Comparison of ENCODE assay signal across 15 cellular contexts in genomic region chr7:100942038-100942774, GRCh38. TPM values are rescaled to one million over a fixed set of nuclear protein-coding genes. Genes with fewer than 3 reads are reported as not detected.
DNase-seq lines count a peak whose midpoint lies in the region; ATAC-seq and TF ChIP-seq lines count a peak whose summit lies in the region.
"Had no signal": no experiment of that assay in that cellular context is flagged by ENCODE, and none has a peak within 500 bp of the region (broad histone marks: within the 10 kb centered on the region; RNA-seq: fewer than 3 reads in every experiment).

No MANE protein-coding gene starts in this region.

- TF ChIP-seq POLR2A in lower leg skin (IDR thresholded peaks at IDR 0.05) = no peak

- no peaks in the 10 kb centered on the region for H3K79me2 ChIP-seq in parathyroid adenoma

- 55 to 57% methylated on average over 9 of the region's 9 CpGs for WGBS in lower leg skin, 2 donors

- TF ChIP-seq CTCF in parathyroid adenoma (IDR thresholded peaks at IDR 0.05) (no peak), GM13977 (IDR thresholded peaks at IDR 0.05; ENCODE audit: extremely low read depth, insufficient read depth, missing control alignments) (no peak), lower leg skin (IDR thresholded peaks at IDR 0.05) (no peak), endothelial cell (IDR thresholded peaks at IDR 0.05; ENCODE audit: unreplicated experiment) (no peak)

- peak; percentile 31 for DNase-seq in GM04503 (ENCODE audit: low read depth)
- peak; percentile 52 for DNase-seq in NCI-H460 (ENCODE audit: extremely low read depth, low read depth)
- DNase-seq in GM13977 (ENCODE audit: low spot score) = no peak
- DNase-seq in lower leg skin (ENCODE audit: low spot score in 2 of 2) = no peak
- DNase-seq in endothelial cell (ENCODE audit: low spot score) = no peak
- DNase-seq: activated CD4-positive, alpha-beta memory T cell treated with anti-CD3 and anti-CD28 coated beads, Interleukin-2, amount 10 ng/mL, durations not matched to agents 7 days and 5 days; activated gamma-delta T cell; lower lobe of right lung; OCI-M1; T-helper 9 cell; testis had no signal

- no peaks in the 10 kb centered on the region for H3K9me3 Mint-ChIP-seq in endothelial cell (ENCODE audit: unreplicated experiment)
- H3K9me3 Mint-ChIP-seq: activated CD4-positive, alpha-beta memory T cell treated with anti-CD3 and anti-CD28 coated beads, Interleukin-2, amount 10 ng/mL, durations not matched to agents 7 days and 5 days had no signal

- ATAC-seq in GM18858 (IDR thresholded peaks at IDR 0.05; ENCODE audit: unreplicated experiment) = no peak

- no peaks in the 10 kb centered on the region for H3K36me3 Mint-ChIP-seq in endothelial cell (ENCODE audit: low read depth, unreplicated experiment)
- H3K36me3 Mint-ChIP-seq: brain had no signal

- H3K4me3 ChIP-seq in duodenal mucosa (ENCODE audit: low read depth in 1 of 2, low read length in 2 of 2) (no peak overlapping the region), parathyroid adenoma (ENCODE audit: low read depth, low read length) (no peak overlapping the region), lower leg skin (ENCODE audit: low read depth, poor library complexity, severe bottlenecking) (no peak overlapping the region)
- H3K4me3 ChIP-seq: lower lobe of right lung, testis had no signal

- in situ Hi-C loops in GM13977 (cut with MboI; ENCODE audit: low pct_unique_long_range_greater_than_20kb, low sequenced_read_pairs, unreplicated experiment) = no loop called here

- H3K4me1 ChIP-seq in duodenal mucosa (ENCODE audit: control insufficient read depth in 1 of 2, insufficient read depth in 2 of 2, low read length in 2 of 2) = peaks cover 4 to 6% of the 10 kb centered on the region in 2 donors
- peaks cover 2% of the 10 kb centered on the region for H3K4me1 ChIP-seq in parathyroid adenoma
- H3K4me1 ChIP-seq: lower lobe of right lung, testis had no signal

- peak overlapping the region; percentile 42 for H3K27ac ChIP-seq in duodenal mucosa (ENCODE audit: low read depth, low read length)
- no peak overlapping the region for H3K27ac ChIP-seq in parathyroid adenoma
- H3K27ac ChIP-seq: lower lobe of right lung, testis had no signal

- H2AFZ ChIP-seq in parathyroid adenoma = peak overlapping the region; percentile 25

- H3K4me2 ChIP-seq in parathyroid adenoma (ENCODE audit: low read length) = no peak overlapping the region

- H3K4me3 Mint-ChIP-seq in endothelial cell (ENCODE audit: unreplicated experiment) = no peak overlapping the region
- H3K4me3 Mint-ChIP-seq: activated CD4-positive, alpha-beta memory T cell treated with anti-CD3 and anti-CD28 coated beads, Interleukin-2, amount 10 ng/mL, durations not matched to agents 7 days and 5 days; brain had no signal

- no peaks in the 10 kb centered on the region for H3K4me1 Mint-ChIP-seq in endothelial cell (ENCODE audit: unreplicated experiment)
- H3K4me1 Mint-ChIP-seq: activated CD4-positive, alpha-beta memory T cell treated with anti-CD3 and anti-CD28 coated beads, Interleukin-2, amount 10 ng/mL, durations not matched to agents 7 days and 5 days; brain had no signal

- peaks cover 4% of the 10 kb centered on the region for H3K27me3 Mint-ChIP-seq in endothelial cell (ENCODE audit: unreplicated experiment)

- intact Hi-C loops in lower leg skin (cut with DNase I; ENCODE audit: low total_unique reads) = no loop called here

- no peak overlapping the region for H3K27ac Mint-ChIP-seq in endothelial cell (ENCODE audit: unreplicated experiment)
- H3K27ac Mint-ChIP-seq: activated CD4-positive, alpha-beta memory T cell treated with anti-CD3 and anti-CD28 coated beads, Interleukin-2, amount 10 ng/mL, durations not matched to agents 7 days and 5 days had no signal

- no peaks in the 10 kb centered on the region for H3K36me3 ChIP-seq in duodenal mucosa (ENCODE audit: control insufficient read depth in 1 of 2, insufficient read depth in 2 of 2, low read length in 2 of 2)
- H3K36me3 ChIP-seq in parathyroid adenoma (ENCODE audit: control insufficient read depth, insufficient read depth, low read length) = no peaks in the 10 kb centered on the region
- H3K36me3 ChIP-seq: lower lobe of right lung had no signal

- peak overlapping the region in 1 of 2 donors; percentile 10 for H3K9ac ChIP-seq in duodenal mucosa (ENCODE audit: low read depth in 1 of 2, low read length in 2 of 2)
- no peak overlapping the region for H3K9ac ChIP-seq in parathyroid adenoma

- peaks cover 0 to 2% of the 10 kb centered on the region in 2 donors for H3K27me3 ChIP-seq in duodenal mucosa (ENCODE audit: control insufficient read depth in 1 of 2, insufficient read depth in 2 of 2, low read length in 2 of 2)
- H3K27me3 ChIP-seq in parathyroid adenoma (ENCODE audit: control insufficient read depth, insufficient read depth, low read length) = no peaks in the 10 kb centered on the region
- H3K27me3 ChIP-seq: testis had no signal

- H3K9me3 ChIP-seq in duodenal mucosa (ENCODE audit: control insufficient read depth in 1 of 2, low read length in 2 of 2) (peaks cover 0 to 6% of the 10 kb centered on the region in 2 donors), parathyroid adenoma (ENCODE audit: control insufficient read depth, low read length) (no peaks in the 10 kb centered on the region)
- H3K9me3 ChIP-seq: testis had no signal

RNA-seq across cellular contexts. Expression of gene MUC3A, which starts 7.1 kb away (rescaled TPM):
- total RNA-seq in NCI-H460 (2014; rRNA removed; shearing (Covaris generic)) = 0.32 TPM in 1 of 2 replicates, not detected in the other
- polyA plus RNA-seq in NCI-H460 (2014; cell fraction: nucleus; rRNA removed) = not detected in 2 replicates
- under 1 TPM in 3 of 4 donors, not detected in 1; 0.03 to 0.67 (median 0.12) TPM for total RNA-seq in lower leg skin
- total RNA-seq in endothelial cell (ENCODE audit: unreplicated experiment) = 3.4 TPM

RNA-seq across cellular contexts. Expression of gene MUC12, which starts 27.2 kb away (rescaled TPM):
- 0.30 TPM in 1 of 2 replicates, not detected in the other for total RNA-seq in NCI-H460 (2014; rRNA removed; shearing (Covaris generic))
- polyA plus RNA-seq in NCI-H460 (2014; cell fraction: nucleus; rRNA removed) = not detected in 2 replicates
- total RNA-seq in lower leg skin (not detected), endothelial cell (ENCODE audit: unreplicated experiment) (1.3 TPM)

RNA-seq across cellular contexts. Expression of gene ACHE, which starts 46.5 kb away (rescaled TPM):
- 0.17 and 0.27 TPM in 2 replicates for total RNA-seq in NCI-H460 (2014; rRNA removed; shearing (Covaris generic))
- polyA plus RNA-seq in NCI-H460 (2014; cell fraction: nucleus; rRNA removed) = 0.25 TPM in 1 of 2 replicates, not detected in the other
- 1 to 10 TPM in 2 of 4 donors, under 1 TPM in 1, not detected in 1; 0.88 to 2.7 (median 1.1) TPM for total RNA-seq in lower leg skin
- total RNA-seq in endothelial cell (ENCODE audit: unreplicated experiment) = 3.0 TPM

RNA-seq across cellular contexts. Expression of gene UFSP1, which starts 52.7 kb away (rescaled TPM):
- total RNA-seq in NCI-H460 (2014; rRNA removed; shearing (Covaris generic)) = 4.6 and 7.0 TPM in 2 replicates
- polyA plus RNA-seq in NCI-H460 (2014; cell fraction: nucleus; rRNA removed) = 9.3 and 11.3 TPM in 2 replicates
- total RNA-seq in lower leg skin (1 to 10 TPM; 3.9 to 6.1 (median 5.2) TPM), endothelial cell (ENCODE audit: unreplicated experiment) (2.4 TPM)

Comparison
In these comparisons a context has a peak if more than half of its experiments do, and no peak if none do; other contexts are left out.
1. DNase-seq: peak in GM04503 (single experiment) and NCI-H460 (single experiment); none in GM13977 (single experiment), lower leg skin (0 of 2) and endothelial cell (single experiment).